In the genomic region with DNA sequence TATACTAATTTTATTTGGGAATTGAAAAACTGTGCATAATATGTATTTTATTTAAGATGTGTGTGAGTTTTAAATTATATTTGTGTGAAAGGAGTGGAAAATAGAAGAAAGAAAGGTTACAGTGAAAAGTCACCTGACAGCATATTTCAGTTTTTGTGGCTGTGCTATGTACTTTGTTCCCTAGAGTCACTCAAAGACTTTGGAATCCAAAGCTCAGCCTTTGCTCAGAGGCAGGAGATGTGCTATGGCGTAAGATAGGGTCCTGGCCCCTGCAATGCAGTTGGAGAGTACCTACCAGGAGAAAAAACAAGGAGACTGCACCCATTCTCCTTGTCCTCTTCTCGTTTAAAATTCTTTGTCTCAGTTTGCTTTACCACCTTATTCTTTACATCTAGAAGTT, we compare ENCODE assay signal across 2 cellular contexts.
TF ChIP-seq lines count a peak whose summit lies in the region.

No MANE protein-coding gene starts in this region.

TF ChIP-seq in HepG2, 621 proteins besides CTCF, POLR2A, EP300 and RAD21 (continues in another document):
- TF ChIP-seq, protein P1, sequence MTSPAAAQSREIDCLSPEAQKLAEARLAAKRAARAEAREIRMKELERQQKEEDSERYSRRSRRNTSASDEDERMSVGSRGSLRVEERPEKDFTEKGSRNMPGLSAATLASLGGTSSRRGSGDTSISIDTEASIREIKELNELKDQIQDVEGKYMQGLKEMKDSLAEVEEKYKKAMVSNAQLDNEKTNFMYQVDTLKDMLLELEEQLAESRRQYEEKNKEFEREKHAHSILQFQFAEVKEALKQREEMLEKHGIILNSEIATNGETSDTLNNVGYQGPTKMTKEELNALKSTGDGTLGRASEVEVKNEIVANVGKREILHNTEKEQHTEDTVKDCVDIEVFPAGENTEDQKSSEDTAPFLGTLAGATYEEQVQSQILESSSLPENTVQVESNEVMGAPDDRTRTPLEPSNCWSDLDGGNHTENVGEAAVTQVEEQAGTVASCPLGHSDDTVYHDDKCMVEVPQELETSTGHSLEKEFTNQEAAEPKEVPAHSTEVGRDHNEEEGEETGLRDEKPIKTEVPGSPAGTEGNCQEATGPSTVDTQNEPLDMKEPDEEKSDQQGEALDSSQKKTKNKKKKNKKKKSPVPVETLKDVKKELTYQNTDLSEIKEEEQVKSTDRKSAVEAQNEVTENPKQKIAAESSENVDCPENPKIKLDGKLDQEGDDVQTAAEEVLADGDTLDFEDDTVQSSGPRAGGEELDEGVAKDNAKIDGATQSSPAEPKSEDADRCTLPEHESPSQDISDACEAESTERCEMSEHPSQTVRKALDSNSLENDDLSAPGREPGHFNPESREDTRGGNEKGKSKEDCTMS (CRISPR knock-in tag; conservative IDR thresholded peaks at IDR 0.05) = no peak
- TF ChIP-seq CAMTA2 (CRISPR knock-in tag; IDR thresholded peaks at IDR 0.05; ENCODE audit: borderline replicate concordance) (no peak), FOXJ3 (CRISPR knock-in tag; IDR thresholded peaks at IDR 0.05; ENCODE audit: borderline replicate concordance) (no peak), HNF4A (CRISPR knock-in tag; IDR thresholded peaks at IDR 0.05) (peak; percentile 88), ZNF251 (CRISPR knock-in tag; IDR thresholded peaks at IDR 0.05) (no peak), NCOR1 (IDR thresholded peaks at IDR 0.05; ENCODE audit: borderline replicate concordance, low read length) (peak; percentile 67; the same call in 1 of the 2 replicates), ASH2L (IDR thresholded peaks at IDR 0.05; ENCODE audit: insufficient read length, low read depth, low read length) (peak; percentile 30), LCORL (IDR thresholded peaks at IDR 0.05) (no peak), LCORL (CRISPR knock-in tag; IDR thresholded peaks at IDR 0.05) (0 out of 2 replicates have a peak, but pooled peaks have one; percentile 33), ZNF75D (CRISPR knock-in tag; IDR thresholded peaks at IDR 0.05; ENCODE audit: borderline replicate concordance) (no peak), PAXIP1 (CRISPR knock-in tag; conservative IDR thresholded peaks at IDR 0.05) (peak; percentile 68), SOX13 (IDR thresholded peaks at IDR 0.05) (no peak), SOX13 (CRISPR knock-in tag; conservative IDR thresholded peaks at IDR 0.05 in 1 of 2, IDR thresholded peaks at IDR 0.05 in 1 of 2) (peak in 1 of 2 experiments; percentile 7; a peak in 1 of 4 replicates), MAF1 (CRISPR knock-in tag; IDR thresholded peaks at IDR 0.05; ENCODE audit: borderline replicate concordance) (no peak), SP4 (CRISPR knock-in tag; IDR thresholded peaks at IDR 0.05) (no peak), PHF5A (CRISPR knock-in tag; IDR thresholded peaks at IDR 0.05; ENCODE audit: low read depth, unreplicated experiment) (no peak), CEBPB (IDR thresholded peaks at IDR 0.05; ENCODE audit: borderline replicate concordance, low read depth, low read length) (peak; percentile 75; the same call in 1 of the 2 replicates), THAP11 (CRISPR knock-in tag; IDR thresholded peaks at IDR 0.05) (peak; percentile 24; the same call in 1 of the 2 replicates), ZFP82 (CRISPR knock-in tag; IDR thresholded peaks at IDR 0.05; ENCODE audit: borderline replicate concordance) (no peak), ZNF160 (CRISPR knock-in tag; IDR thresholded peaks at IDR 0.05) (no peak), HINFP (CRISPR knock-in tag; IDR thresholded peaks at IDR 0.05; ENCODE audit: low read depth) (no peak)
- TF ChIP-seq, protein P2, sequence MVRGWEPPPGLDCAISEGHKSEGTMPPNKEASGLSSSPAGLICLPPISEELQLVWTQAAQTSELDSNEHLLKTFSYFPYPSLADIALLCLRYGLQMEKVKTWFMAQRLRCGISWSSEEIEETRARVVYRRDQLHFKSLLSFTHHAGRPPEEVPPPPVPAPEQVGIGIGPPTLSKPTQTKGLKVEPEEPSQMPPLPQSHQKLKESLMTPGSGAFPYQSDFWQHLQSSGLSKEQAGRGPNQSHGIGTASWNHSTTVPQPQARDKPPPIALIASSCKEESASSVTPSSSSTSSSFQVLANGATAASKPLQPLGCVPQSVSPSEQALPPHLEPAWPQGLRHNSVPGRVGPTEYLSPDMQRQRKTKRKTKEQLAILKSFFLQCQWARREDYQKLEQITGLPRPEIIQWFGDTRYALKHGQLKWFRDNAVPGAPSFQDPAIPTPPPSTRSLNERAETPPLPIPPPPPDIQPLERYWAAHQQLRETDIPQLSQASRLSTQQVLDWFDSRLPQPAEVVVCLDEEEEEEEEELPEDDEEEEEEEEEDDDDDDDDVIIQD (CRISPR knock-in tag; IDR thresholded peaks at IDR 0.05; ENCODE audit: low read depth) = 0 out of 2 replicates have a peak, but pooled peaks have one; percentile 14

TF ChIP-seq in neural cell, 6 proteins besides CTCF, POLR2A, EP300 and RAD21:
- TF ChIP-seq SMC3 (conservative IDR thresholded peaks at IDR 0.05; ENCODE audit: poor library complexity) = no peak
- no peak for TF ChIP-seq POLR2AphosphoS5 (IDR thresholded peaks at IDR 0.05)
